9 cellular contexts compared by ENCODE assay signal in the genomic region with DNA sequence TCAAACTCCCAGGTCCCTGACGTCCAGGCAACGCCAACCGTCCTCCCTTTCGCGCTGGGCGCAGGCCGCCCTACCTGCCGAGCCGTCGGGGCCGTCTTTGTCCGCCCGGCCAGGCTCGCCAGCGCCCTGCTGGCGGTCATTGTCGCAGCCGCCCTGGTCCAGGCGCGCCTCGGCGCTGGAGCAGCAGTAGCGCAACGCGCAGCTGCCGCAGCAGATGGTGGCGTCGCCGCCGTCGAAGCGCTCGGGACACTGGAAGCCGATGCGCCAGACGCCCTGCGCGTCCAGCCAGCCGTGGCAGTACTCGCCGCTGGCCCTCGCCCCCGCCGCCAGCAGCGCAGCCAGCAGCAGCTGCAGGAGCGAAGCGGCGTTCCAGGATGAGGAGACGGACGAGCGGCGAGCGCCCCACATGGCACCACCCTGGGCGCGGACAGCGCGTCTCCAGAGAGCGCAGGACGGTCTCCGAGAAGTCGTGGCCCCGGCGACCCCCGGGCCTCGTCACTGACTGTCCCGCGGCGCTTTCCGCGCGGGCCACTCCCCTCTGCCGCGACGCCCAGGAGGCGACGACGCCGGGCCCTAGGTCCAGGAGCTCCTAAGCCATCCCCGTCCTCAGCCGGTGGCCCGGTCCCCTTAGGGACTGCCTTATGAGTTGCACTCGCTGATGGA. TPM values are rescaled to one million over a fixed set of nuclear protein-coding genes. Genes with fewer than 3 reads are reported as not detected.
DNase-seq lines count a peak whose midpoint lies in the region; ATAC-seq and TF ChIP-seq lines count a peak whose summit lies in the region.
"Had no signal": no experiment of that assay in that cellular context is flagged by ENCODE, and none has a peak within 500 bp of the region (broad histone marks: within the 10 kb centered on the region; RNA-seq: fewer than 3 reads in every experiment).

No MANE protein-coding gene starts in this region.

- no peak overlapping the region for H3K27ac ChIP-seq in iPS-20b (ENCODE audit: low read length)
- no peak overlapping the region for H3K27ac ChIP-seq in suprapubic skin

- 2% methylated on average over 36 of the region's 82 CpGs for WGBS in suprapubic skin

- peaks cover 12% of the 10 kb centered on the region for H3K36me3 ChIP-seq in iPS-20b (ENCODE audit: insufficient read depth, low read depth, low read length)
- no peaks in the 10 kb centered on the region for H3K36me3 ChIP-seq in suprapubic skin

- H3K4me1 ChIP-seq in iPS-20b (ENCODE audit: insufficient read depth, low read length) (no peaks in the 10 kb centered on the region; the same call in 1 of the 2 replicates), suprapubic skin (peaks cover 34% of the 10 kb centered on the region)

- TF ChIP-seq POLR2A in suprapubic skin (IDR thresholded peaks at IDR 0.05): no peak

- TF ChIP-seq EP300 in suprapubic skin (IDR thresholded peaks at IDR 0.05): no peak

- no peak overlapping the region for H3K27ac Mint-ChIP-seq in activated naive CD4-positive, alpha-beta T cell treated with anti-CD3 and anti-CD28 coated beads, Interleukin-2, amount 10 ng/mL, durations not matched to agents 7 days and 5 days

- TF ChIP-seq CTCF in suprapubic skin (IDR thresholded peaks at IDR 0.05): no peak

- ATAC-seq in activated T-cell treated with anti-CD3 and anti-CD28 coated beads, Interleukin-2, amount 50 U/mL, for 4 hours: peak; percentile 21 to 26
- no peak for ATAC-seq in GM18870 (IDR thresholded peaks at IDR 0.05; ENCODE audit: unreplicated experiment)

- H3K4me3 Mint-ChIP-seq in activated naive CD4-positive, alpha-beta T cell treated with anti-CD3 and anti-CD28 coated beads, Interleukin-2, amount 10 ng/mL, durations not matched to agents 7 days and 5 days: peak overlapping the region; percentile 29
- H3K4me3 Mint-ChIP-seq in activated T-cell treated with anti-CD3 and anti-CD28 coated beads, Interleukin-2, amount 50 U/mL, for 4 hours: peak overlapping the region; percentile 52

- peaks cover 70% of the 10 kb centered on the region for H3K27me3 ChIP-seq in iPS-20b (ENCODE audit: insufficient read depth, low read length)
- H3K27me3 ChIP-seq in suprapubic skin: peaks cover 74% of the 10 kb centered on the region

- H3K9me3 ChIP-seq in iPS-20b (ENCODE audit: insufficient read depth, low read depth, low read length): no peaks in the 10 kb centered on the region
- H3K9me3 ChIP-seq in suprapubic skin: no peaks in the 10 kb centered on the region

- H3K4me3 ChIP-seq in iPS-20b (ENCODE audit: low read length) (peak overlapping the region; percentile 72), suprapubic skin (peak overlapping the region; percentile 49)

- peak overlapping the region; percentile 50; the same call in 1 of the 2 replicates for H3K9ac ChIP-seq in iPS-20b (ENCODE audit: low read depth, low read length)

- H3K27me3 Mint-ChIP-seq in activated naive CD4-positive, alpha-beta T cell treated with anti-CD3 and anti-CD28 coated beads, Interleukin-2, amount 10 ng/mL, durations not matched to agents 7 days and 5 days: peaks cover 67% of the 10 kb centered on the region
- H3K27me3 Mint-ChIP-seq in activated T-cell treated with anti-CD3 and anti-CD28 coated beads, Interleukin-2, amount 50 U/mL, for 4 hours (ENCODE audit: low read depth): peaks cover 40% of the 10 kb centered on the region

- DNase-seq in activated naive CD4-positive, alpha-beta T cell treated with anti-CD3 and anti-CD28 coated beads, Interleukin-2, amount 10 ng/mL, durations not matched to agents 7 days and 5 days: peak; percentile 21
- no peak for DNase-seq in activated naive CD4-positive, alpha-beta T cell (lab: John Stamatoyannopoulos, UW)
- DNase-seq in activated T-cell treated with anti-CD3 and anti-CD28 coated beads, Interleukin-2, amount 50 U/mL, for 4 hours: no peak
- DNase-seq in suprapubic skin (ENCODE audit: low spot score in 2 of 2): no peak
- DNase-seq in T-helper 9 cell: no peak
- no peak for DNase-seq in AML-193 (lab: John Stamatoyannopoulos, UW)
- DNase-seq: naive B cell had no signal

- peaks cover 36% of the 10 kb centered on the region for H3K4me1 Mint-ChIP-seq in activated naive CD4-positive, alpha-beta T cell treated with anti-CD3 and anti-CD28 coated beads, Interleukin-2, amount 10 ng/mL, durations not matched to agents 7 days and 5 days
- peaks cover 12% of the 10 kb centered on the region for H3K4me1 Mint-ChIP-seq in activated T-cell treated with anti-CD3 and anti-CD28 coated beads, Interleukin-2, amount 50 U/mL, for 4 hours (ENCODE audit: low read depth)

- H3K36me3 Mint-ChIP-seq in activated naive CD4-positive, alpha-beta T cell treated with anti-CD3 and anti-CD28 coated beads, Interleukin-2, amount 10 ng/mL, durations not matched to agents 7 days and 5 days: no peaks in the 10 kb centered on the region
- no peaks in the 10 kb centered on the region for H3K36me3 Mint-ChIP-seq in activated T-cell treated with anti-CD3 and anti-CD28 coated beads, Interleukin-2, amount 50 U/mL, for 4 hours (ENCODE audit: insufficient read depth)
- H3K36me3 Mint-ChIP-seq: naive B cell had no signal

- H3K9me3 Mint-ChIP-seq in activated naive CD4-positive, alpha-beta T cell treated with anti-CD3 and anti-CD28 coated beads, Interleukin-2, amount 10 ng/mL, durations not matched to agents 7 days and 5 days: no peaks in the 10 kb centered on the region
- H3K9me3 Mint-ChIP-seq in activated T-cell treated with anti-CD3 and anti-CD28 coated beads, Interleukin-2, amount 50 U/mL, for 4 hours: no peaks in the 10 kb centered on the region
- H3K9me3 Mint-ChIP-seq: naive B cell had no signal

- CTCF ChIA-PET in activated naive CD4-positive, alpha-beta T cell treated with anti-CD3 and anti-CD28 coated beads, Interleukin-2, amount 10 ng/mL, durations not matched to agents 7 days and 5 days (lab: Charles Lee): no interaction called here

RNA-seq across cellular contexts. Expression of a gene that starts 1.1 kb away (rescaled TPM):
- under 1 TPM; 0.15 to 0.79 (median 0.45) TPM for total RNA-seq in activated T-cell treated with anti-CD3 and anti-CD28 coated beads, Interleukin-2, amount 50 U/mL, for 4 hours
- total RNA-seq in suprapubic skin: 1 to 10 TPM; 1.6 to 8.9 (median 2.4) TPM
